Comparison of ENCODE assay signal across 16 cellular contexts in the genomic region with DNA sequence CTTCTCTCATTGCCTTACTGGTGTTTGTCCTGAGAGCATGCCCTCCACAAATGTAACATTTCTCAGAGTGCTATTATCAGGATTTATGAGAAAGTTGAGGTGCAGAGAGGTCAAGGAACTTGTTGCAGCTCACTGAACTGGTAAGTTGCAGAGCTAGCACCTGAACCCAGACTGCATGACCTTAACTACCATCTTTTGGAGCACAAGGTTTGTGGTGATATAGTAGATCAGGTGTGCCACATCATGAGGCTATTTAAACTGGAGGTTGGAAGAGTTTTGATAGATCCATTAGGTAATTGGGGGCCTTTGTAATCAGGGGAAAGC.
DNase-seq lines count a peak whose midpoint lies in the region; ATAC-seq, FAIRE-seq and TF ChIP-seq lines count a peak whose summit lies in the region.
"Had no signal": no experiment of that assay in that cellular context is flagged by ENCODE, and none has a peak within 500 bp of the region (broad histone marks: within the 10 kb centered on the region; RNA-seq: fewer than 3 reads in every experiment).

No MANE protein-coding gene starts in this region.

- BruUV-seq in GM12878 (replicated peaks; lab: Mats Ljungman, UMichigan): no TSS peak
- no TSS peak for BruUV-seq in HepG2 (replicated peaks; lab: Mats Ljungman, UMichigan)

- no peak overlapping the region for H3K27ac ChIP-seq in GM12878 (ENCODE audit: control insufficient read depth, insufficient read depth)
- no peak overlapping the region for H3K27ac ChIP-seq in HepG2 (ENCODE audit: extremely low read length, insufficient read depth, low read length)
- H3K27ac ChIP-seq in neural progenitor cell: no peak overlapping the region
- H3K27ac ChIP-seq in tibial nerve: no peak overlapping the region
- H3K27ac ChIP-seq: BLaER1, Peyer's patch had no signal

- no peaks in the 10 kb centered on the region for H3K9me3 Mint-ChIP-seq in neural progenitor cell
- H3K9me3 Mint-ChIP-seq: CD8-positive, alpha-beta T cell; HFFc6 had no signal

- no peaks in the 10 kb centered on the region for H3K27me3 ChIP-seq in GM12878 (replicated peaks in 1 of 2; ENCODE audit: control insufficient read depth in 2 of 2, insufficient read depth in 2 of 2, low read length in 1 of 2)
- H3K27me3 ChIP-seq in HepG2 (ENCODE audit: control insufficient read depth in 1 of 2, insufficient read depth in 2 of 2, low read length in 2 of 2): no peaks in the 10 kb centered on the region
- no peaks in the 10 kb centered on the region for H3K27me3 ChIP-seq in neural progenitor cell
- H3K27me3 ChIP-seq in tibial nerve: no peaks in the 10 kb centered on the region
- H3K27me3 ChIP-seq: BLaER1, Peyer's patch had no signal

- no peaks in the 10 kb centered on the region for H3K27me3 Mint-ChIP-seq in neural progenitor cell (ENCODE audit: insufficient read depth, low read depth)

- H3K4me1 ChIP-seq in GM12878 (ENCODE audit: control insufficient read depth, insufficient read depth, low read length) (no peaks in the 10 kb centered on the region), HepG2 (ENCODE audit: insufficient read depth, low read length) (peaks cover 48% of the 10 kb centered on the region), neural progenitor cell (peaks cover 36% of the 10 kb centered on the region), tibial nerve (no peaks in the 10 kb centered on the region)
- H3K4me1 ChIP-seq: Peyer's patch had no signal

- no peaks in the 10 kb centered on the region for H3K36me3 ChIP-seq in GM12878 (ENCODE audit: control insufficient read depth in 2 of 2, insufficient read depth in 2 of 2, low read length in 1 of 2)
- H3K36me3 ChIP-seq in HepG2 (replicated peaks in 1 of 2; ENCODE audit: control insufficient read depth in 1 of 2, insufficient read depth in 2 of 2, low read length in 2 of 2): no peaks in the 10 kb centered on the region
- no peaks in the 10 kb centered on the region for H3K36me3 ChIP-seq in neural progenitor cell
- no peaks in the 10 kb centered on the region for H3K36me3 ChIP-seq in tibial nerve
- H3K36me3 ChIP-seq: BLaER1, Peyer's patch had no signal

- POLR2A ChIA-PET in GM12878 (lab: Charles Lee) (interaction anchor here (1.5 kb wide), 1 partner anchor 10 kb away, joined by 4 read pairs; no protein-coding TSS in a partner anchor), HepG2 (lab: Yijun Ruan, JAX) (interaction anchor here (1.6 kb wide), 1 partner anchor 111 kb away, joined by 5 read pairs; no protein-coding TSS in a partner anchor)

- H3K4me1 Mint-ChIP-seq in neural progenitor cell: peaks cover 39% of the 10 kb centered on the region

- H3K9me3 ChIP-seq in GM12878 (replicated peaks; ENCODE audit: control insufficient read depth, insufficient read depth, low read length) (no peaks in the 10 kb centered on the region), HepG2 (ENCODE audit: low read length) (no peaks in the 10 kb centered on the region), neural progenitor cell (ENCODE audit: low read depth) (no peaks in the 10 kb centered on the region), tibial nerve (no peaks in the 10 kb centered on the region)
- H3K9me3 ChIP-seq: BLaER1, Peyer's patch had no signal

- peak; percentile 73 for FAIRE-seq in GM12891 (lab: Jason Lieb, UNC)
- no peak for FAIRE-seq in GM12878 (lab: Jason Lieb, UNC)
- no peak for FAIRE-seq in HepG2 (lab: Jason Lieb, UNC)
- FAIRE-seq: H54 had no signal

- TF ChIP-seq RAD21 in GM12878 (IDR thresholded peaks at IDR 0.05; ENCODE audit: insufficient read depth, low read depth, low read length) (no peak), HepG2 (CRISPR knock-in tag; IDR thresholded peaks at IDR 0.05) (no peak)

- RAD21 ChIA-PET in GM12878 (lab: Charles Lee; ENCODE audit: unreplicated experiment): no interaction called here

- no peak overlapping the region for H3K4me3 Mint-ChIP-seq in neural progenitor cell
- H3K4me3 Mint-ChIP-seq: CD8-positive, alpha-beta T cell; HFFc6 had no signal

- TF ChIP-seq CTCF in GM12878 (IDR thresholded peaks at IDR 0.05 in 2 of 3, conservative IDR thresholded peaks at IDR 0.05 in 1 of 3; ENCODE audit: control insufficient read depth in 2 of 3, extremely low read depth in 1 of 3, insufficient read depth in 1 of 3, low read depth in 3 of 3, low read length in 3 of 3): no peak
- no peak for TF ChIP-seq CTCF in HepG2 (CRISPR knock-in tag; IDR thresholded peaks at IDR 0.05)
- no peak for TF ChIP-seq CTCF in neural progenitor cell (IDR thresholded peaks at IDR 0.05)
- no peak for TF ChIP-seq CTCF in tibial nerve (IDR thresholded peaks at IDR 0.05)

- H3K79me2 ChIP-seq in GM12878 (ENCODE audit: control insufficient read depth, insufficient read depth, low read length) (no peaks in the 10 kb centered on the region), HepG2 (ENCODE audit: insufficient read depth, low read length) (no peaks in the 10 kb centered on the region), neural progenitor cell (ENCODE audit: low read depth) (no peaks in the 10 kb centered on the region)

- TF ChIP-seq POLR2A in GM12891 (IDR thresholded peaks at IDR 0.05; ENCODE audit: low read depth, low read length) (no peak), GM12878 (IDR thresholded peaks at IDR 0.05; ENCODE audit: low read depth, low read length) (no peak), HepG2 (IDR thresholded peaks at IDR 0.05; ENCODE audit: insufficient read depth in 1 of 2, low read depth in 2 of 2, low read length in 2 of 2) (no peak), tibial nerve (IDR thresholded peaks at IDR 0.05) (no peak)

- no peak for ATAC-seq in GM12878
- no peak for ATAC-seq in HepG2
- ATAC-seq: CD8-positive, alpha-beta T cell had no signal

- H3K4me3 ChIP-seq in GM12878: no peak overlapping the region
- no peak overlapping the region for H3K4me3 ChIP-seq in HepG2 (replicated peaks in 1 of 3; ENCODE audit: insufficient read depth in 1 of 3, low read depth in 2 of 3, low read length in 3 of 3)
- no peak overlapping the region for H3K4me3 ChIP-seq in neural progenitor cell
- no peak overlapping the region for H3K4me3 ChIP-seq in tibial nerve
- H3K4me3 ChIP-seq: BLaER1, Peyer's patch had no signal

- H2AFZ ChIP-seq in GM12878 (ENCODE audit: control insufficient read depth, low read depth, low read length): no peak overlapping the region; the same call in 1 of the 2 replicates
- H2AFZ ChIP-seq in HepG2 (ENCODE audit: low read length): no peak overlapping the region
- peak overlapping the region; percentile 44 for H2AFZ ChIP-seq in neural progenitor cell (replicated peaks)

- H4K20me1 ChIP-seq in GM12878 (ENCODE audit: control insufficient read depth, insufficient read depth): no peaks in the 10 kb centered on the region
- no peaks in the 10 kb centered on the region for H4K20me1 ChIP-seq in HepG2 (ENCODE audit: insufficient read depth, low read length)
- no peaks in the 10 kb centered on the region for H4K20me1 ChIP-seq in neural progenitor cell (ENCODE audit: low read depth)
- H4K20me1 ChIP-seq: BLaER1 had no signal

- DNase-seq in GM12891 (ENCODE audit: insufficient read length, low spot score) (no peak), GM12878 (ENCODE audit: low read depth, low spot score) (no peak), HepG2 (ENCODE audit: low spot score) (no peak), neural progenitor cell (ENCODE audit: low spot score) (no peak), HUDEP-2 (lab: John Stamatoyannopoulos, UW; ENCODE audit: unreplicated experiment in 76 of 76) (no peak), DMS153 treated with DMSO at 0.1 percent for 48 hours (lab: John Stamatoyannopoulos, UW; ENCODE audit: unreplicated experiment) (no peak), activated T-cell treated with anti-CD3 and anti-CD28 coated beads for 4 hours (no peak), tibial nerve (ENCODE audit: low spot score in 2 of 2) (no peak)
- DNase-seq: CD8-positive, alpha-beta T cell; HFFc6; NCI-H1417 treated with DMSO at 0.1 percent for 48 hours; NCI-H1930; NCI-H345; Peyer's patch had no signal

- H3F3A ChIP-seq in neural progenitor cell (ENCODE audit: low read depth): peaks cover 19% of the 10 kb centered on the region

- no peak for TF ChIP-seq EP300 in GM12878 (IDR thresholded peaks at IDR 0.05; ENCODE audit: borderline replicate concordance in 1 of 2, control insufficient read depth in 1 of 2, low read depth in 2 of 2, low read length in 2 of 2)
- no peak for TF ChIP-seq EP300 in HepG2 (IDR thresholded peaks at IDR 0.05; ENCODE audit: low read depth in 2 of 2, low read length in 2 of 2)
- no peak for TF ChIP-seq EP300 in HepG2 (CRISPR knock-in tag; IDR thresholded peaks at IDR 0.05; ENCODE audit: borderline replicate concordance)
- TF ChIP-seq EP300 in tibial nerve (IDR thresholded peaks at IDR 0.05): no peak

- no peaks in the 10 kb centered on the region for H3K36me3 Mint-ChIP-seq in neural progenitor cell
- H3K36me3 Mint-ChIP-seq: CD8-positive, alpha-beta T cell had no signal

- H3K9ac ChIP-seq in GM12878 (ENCODE audit: control insufficient read depth, insufficient read depth, low read length) (no peak overlapping the region), HepG2 (ENCODE audit: insufficient read depth, low read depth, low read length) (no peak overlapping the region), neural progenitor cell (no peak overlapping the region)
- H3K9ac ChIP-seq: BLaER1 had no signal

- SMC1A ChIA-PET in GM12878 (lab: Charles Lee; ENCODE audit: uncharacterized antibody, unreplicated experiment): interaction anchor here (1.1 to 3.6 kb wide), 3 partner anchors 11 to 112 kb away, joined by 3 to 12 read pairs (median 3); a partner anchor contains a TSS

- CTCF ChIA-PET in GM12878 (lab: Yijun Ruan, JAX): no interaction called here
- CTCF ChIA-PET in HepG2 (lab: Yijun Ruan, JAX; ENCODE audit: low intra/inter-chr PET ratio, low total read pairs): no interaction called here

- no peak overlapping the region for H3K27ac Mint-ChIP-seq in neural progenitor cell
- H3K27ac Mint-ChIP-seq: CD8-positive, alpha-beta T cell; HFFc6 had no signal

- in situ Hi-C loops in GM12878 (cut with MboI) (no loop called here), HepG2 (cut with HindIII; ENCODE audit: extremely low pct_ligation_motif_present, low pct_unique_long_range_greater_than_20kb) (no loop called here)

- H3K4me2 ChIP-seq in GM12878 (ENCODE audit: control insufficient read depth, insufficient read depth): 0 out of 2 replicates have a peak overlapping the region, but pooled peaks have one; percentile 3
- peak overlapping the region; percentile 0; the same call in 1 of the 2 replicates for H3K4me2 ChIP-seq in HepG2 (ENCODE audit: low read depth, low read length)
- H3K4me2 ChIP-seq in neural progenitor cell: no peak overlapping the region
- H3K4me2 ChIP-seq: BLaER1 had no signal

- intact Hi-C loops in GM12878 (cut with micrococcal nuclease; ENCODE audit: unreplicated experiment): no loop called here
- intact Hi-C loops in HepG2 (cut with micrococcal nuclease; ENCODE audit: unreplicated experiment): no loop called here

TF ChIP-seq in GM12891, 5 proteins besides CTCF, POLR2A, EP300 and RAD21 (continues in another document):
- TF ChIP-seq TAF1 (IDR thresholded peaks at IDR 0.05; ENCODE audit: low read depth, low read length) (no peak), SPI1 (IDR thresholded peaks at IDR 0.05; ENCODE audit: low read depth, low read length) (no peak)

TF ChIP-seq in GM12878, 131 proteins besides CTCF, POLR2A, EP300 and RAD21 (continues in another document):
- TF ChIP-seq JUND (IDR thresholded peaks at IDR 0.05; ENCODE audit: low read depth, low read length) (no peak), GABPA (IDR thresholded peaks at IDR 0.05; ENCODE audit: low read depth) (no peak)

TF ChIP-seq in HepG2, 621 proteins besides CTCF, POLR2A, EP300 and RAD21 (continues in another document):
- TF ChIP-seq HOXA7 (CRISPR knock-in tag; IDR thresholded peaks at IDR 0.05): 0 out of 2 replicates have a peak, but pooled peaks have one; percentile 49
